1 cellular context compared by ENCODE assay signal in the genomic region with DNA sequence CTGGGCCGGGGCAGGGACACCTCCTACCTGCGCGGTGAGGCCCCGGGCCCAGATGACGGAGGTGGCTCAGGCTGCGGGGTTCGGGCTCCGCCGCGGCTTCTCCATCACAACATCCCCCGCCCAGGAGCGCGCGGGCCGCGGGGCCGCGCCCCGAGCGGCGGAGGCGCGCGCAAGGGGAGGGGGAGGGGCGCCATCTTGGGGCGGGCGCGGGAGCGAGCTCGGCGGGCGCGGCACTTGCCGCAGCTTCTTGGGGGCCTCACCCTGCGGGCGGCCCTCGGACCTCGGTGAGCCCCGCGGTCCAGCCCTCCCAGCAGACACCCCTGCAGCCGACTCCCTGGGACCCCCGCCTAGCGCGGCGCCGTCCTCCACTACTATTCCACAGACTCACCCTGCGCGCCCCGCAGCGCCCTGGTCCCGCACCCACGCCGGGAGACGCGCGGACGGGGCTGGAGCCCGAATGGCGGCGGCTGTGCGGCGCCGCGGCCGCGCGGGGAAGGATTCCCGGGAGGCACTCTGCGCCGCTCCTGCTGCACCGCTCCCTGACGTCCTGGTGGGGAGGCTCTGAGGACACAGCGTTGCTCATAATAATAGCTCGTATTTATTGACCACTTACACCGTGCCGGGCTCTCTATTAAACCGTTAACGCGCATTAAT.
A peak's percentile ranks its signal among the peaks of the same experiment; 100 is the strongest.
TF ChIP-seq lines count a peak whose summit lies in the region.

APBB1 (minus strand) TSS at position 137 of the 654 bp plus-strand sequence. CDS start 7,747 bp downstream, outside the sequence.

TF ChIP-seq in SK-N-SH, 30 proteins besides CTCF, POLR2A, EP300 and RAD21 (continued from another document):
- TF ChIP-seq POLR2AphosphoS5 (IDR thresholded peaks at IDR 0.05; ENCODE audit: low read depth, low read length) (peak; percentile 37; the same call in 1 of the 2 replicates), NRF1 (IDR thresholded peaks at IDR 0.05; ENCODE audit: low read depth, low read length) (0 out of 2 replicates have a peak, but pooled peaks have one; percentile 36), MXI1 (IDR thresholded peaks at IDR 0.05; ENCODE audit: low read depth, low read length) (peak; percentile 66), YY1 (IDR thresholded peaks at IDR 0.05; ENCODE audit: low read depth) (peak; percentile 67; the same call in 1 of the 2 replicates)
